ENCODE assay signal across 25 cellular contexts in genomic region chr18:33960393-33960792, GRCh38.
DNase-seq lines count a peak whose midpoint lies in the region; ATAC-seq, FAIRE-seq and TF ChIP-seq lines count a peak whose summit lies in the region.
"Had no signal": no experiment of that assay in that cellular context is flagged by ENCODE, and none has a peak within 500 bp of the region (broad histone marks: within the 10 kb centered on the region; RNA-seq: fewer than 3 reads in every experiment).

No MANE protein-coding gene starts in this region.

- no peaks in the 10 kb centered on the region for H3K36me3 ChIP-seq in HEK293 (ENCODE audit: control insufficient read depth in 2 of 2, insufficient read depth in 1 of 2, low read length in 2 of 2)
- H3K36me3 ChIP-seq in esophagus muscularis mucosa = no peaks in the 10 kb centered on the region
- H3K36me3 ChIP-seq: adrenal gland, brain microvascular endothelial cell, Peyer's patch, SJSA1, transverse colon had no signal

- ATAC-seq in GM21447 (IDR thresholded peaks at IDR 0.05; ENCODE audit: unreplicated experiment) = no peak
- ATAC-seq: esophagus mucosa; GM23338; naive thymus-derived CD8-positive, alpha-beta T cell had no signal

- H3K27ac ChIP-seq in HEK293 (ENCODE audit: extremely low read depth, low read depth, low read length) = no peak overlapping the region
- H3K27ac ChIP-seq in esophagus muscularis mucosa (replicated peaks in 1 of 4) = no peak overlapping the region
- H3K27ac ChIP-seq: adrenal gland, brain microvascular endothelial cell, Peyer's patch, SJSA1, skin epidermis, transverse colon had no signal

- intact Hi-C loops in esophagus muscularis mucosa (cut with DNase I) = no loop called here

- no peak for TF ChIP-seq CTCF in HEK293 (tag by site-specific recombination; IDR thresholded peaks at IDR 0.05)
- TF ChIP-seq CTCF in esophagus muscularis mucosa (IDR thresholded peaks at IDR 0.05) = no peak

- no peak overlapping the region for H3K4me3 ChIP-seq in HEK293 (ENCODE audit: low read depth, low read length)
- H3K4me3 ChIP-seq in esophagus muscularis mucosa = no peak overlapping the region
- H3K4me3 ChIP-seq: adrenal gland, GM23338, Peyer's patch, SJSA1, skin epidermis, transverse colon had no signal

- peaks cover 4% of the 10 kb centered on the region for H3K4me1 ChIP-seq in HEK293 (ENCODE audit: control insufficient read depth, insufficient read depth, low read length)
- H3K4me1 ChIP-seq in esophagus muscularis mucosa = no peaks in the 10 kb centered on the region
- H3K4me1 ChIP-seq: adrenal gland, Peyer's patch, SJSA1, transverse colon had no signal

- no peak for TF ChIP-seq EP300 in esophagus muscularis mucosa (IDR thresholded peaks at IDR 0.05)

- no peak for TF ChIP-seq POLR2A in esophagus muscularis mucosa (IDR thresholded peaks at IDR 0.05; ENCODE audit: low read depth)

- CTCF ChIA-PET in HEK293 (lab: Yijun Ruan, JAX) = interaction anchor here (0.6 kb wide), 1 partner anchor 116 kb away, joined by 3 read pairs; no protein-coding TSS in a partner anchor

- H3K27me3 ChIP-seq in esophagus muscularis mucosa = no peaks in the 10 kb centered on the region
- H3K27me3 ChIP-seq: adrenal gland, brain microvascular endothelial cell, Peyer's patch, SJSA1, transverse colon had no signal

- POLR2A ChIA-PET in HEK293 (lab: Yijun Ruan, JAX) = no interaction called here

- DNase-seq in NCI-H1105 (lab: John Stamatoyannopoulos, UW) (peak; percentile 85), NCI-H510A (lab: John Stamatoyannopoulos, UW) (peak; percentile 17), NK-92 (lab: John Stamatoyannopoulos, UW; ENCODE audit: unreplicated experiment) (no peak), esophagus muscularis mucosa (ENCODE audit: extremely low spot score) (no peak)
- DNase-seq: activated CD4-positive, CD25-positive, alpha-beta regulatory T cell treated with anti-CD3 and anti-CD28 coated beads, Interleukin-2, amount 50 U/mL, for 72 hours; activated naive CD4-positive, alpha-beta T cell treated with Interleukin-2 at 50 U/mL for 16 hours; adrenal gland; brain microvascular endothelial cell; effector CD8-positive, alpha-beta T cell; foreskin melanocyte; GDM1; KBM-7; midbrain; naive thymus-derived CD8-positive, alpha-beta T cell; occipital lobe; Peyer's patch; stimulated activated CD4-positive, alpha-beta T cell treated with anti-CD3 and anti-CD28 coated beads, Interleukin-1b, Interleukin-23, amount 100 ng/mL, for 48 hours; transverse colon had no signal

- FAIRE-seq in islet of Langerhans (lab: Jason Lieb, UNC) = peak; percentile 70

- no peaks in the 10 kb centered on the region for H3K9me3 ChIP-seq in HEK293 (ENCODE audit: control insufficient read depth, insufficient read depth, low read depth, low read length)
- no peaks in the 10 kb centered on the region for H3K9me3 ChIP-seq in esophagus muscularis mucosa
- H3K9me3 ChIP-seq: adrenal gland, Peyer's patch, SJSA1, transverse colon had no signal

TF ChIP-seq in HEK293, 187 proteins besides CTCF, POLR2A, EP300 and RAD21 (continues in another document):
- TF ChIP-seq ZNF2 (tag by site-specific recombination; IDR thresholded peaks at IDR 0.05) = no peak
- TF ChIP-seq ZNF664 (tag by site-specific recombination; IDR thresholded peaks at IDR 0.05) = peak; percentile 87
- TF ChIP-seq ZNF549 (tag by site-specific recombination; IDR thresholded peaks at IDR 0.05) = 0 out of 2 replicates have a peak, but pooled peaks have one; percentile 33
- no peak for TF ChIP-seq ZNF404 (tag by site-specific recombination; IDR thresholded peaks at IDR 0.05)
- no peak for TF ChIP-seq ZNF138 (tag by site-specific recombination; IDR thresholded peaks at IDR 0.05; ENCODE audit: borderline replicate concordance)
- no peak for TF ChIP-seq KLF17 (tag by site-specific recombination; IDR thresholded peaks at IDR 0.05)
- TF ChIP-seq SCRT2 (tag by site-specific recombination; IDR thresholded peaks at IDR 0.05) = no peak
- TF ChIP-seq SETDB1 (IDR thresholded peaks at IDR 0.05; ENCODE audit: insufficient read length, low read length) = no peak
- no peak for TF ChIP-seq ZNF626 (tag by site-specific recombination; IDR thresholded peaks at IDR 0.05)
- TF ChIP-seq ZNF24 (tag by site-specific recombination; IDR thresholded peaks at IDR 0.05) = peak; percentile 77
- no peak for TF ChIP-seq ZNF555 (tag by site-specific recombination; conservative IDR thresholded peaks at IDR 0.05)
- TF ChIP-seq ZNF660 (tag by site-specific recombination; IDR thresholded peaks at IDR 0.05) = peak; percentile 54; the same call in 1 of the 2 replicates
- TF ChIP-seq ZNF221 (tag by site-specific recombination; IDR thresholded peaks at IDR 0.05; ENCODE audit: borderline replicate concordance) = no peak
- peak; percentile 73 for TF ChIP-seq ZBTB44 (tag by site-specific recombination; IDR thresholded peaks at IDR 0.05)
- TF ChIP-seq ZSCAN4 (tag by site-specific recombination; IDR thresholded peaks at IDR 0.05) = no peak
- TF ChIP-seq ZNF112 (tag by site-specific recombination; IDR thresholded peaks at IDR 0.05) = no peak
- TF ChIP-seq ZNF37A (tag by site-specific recombination; IDR thresholded peaks at IDR 0.05) = no peak
- TF ChIP-seq ZNF610 (tag by site-specific recombination; IDR thresholded peaks at IDR 0.05; ENCODE audit: borderline replicate concordance) = no peak
- 0 out of 2 replicates have a peak, but pooled peaks have one; percentile 25 for TF ChIP-seq TCF7L2 (IDR thresholded peaks at IDR 0.05; ENCODE audit: borderline replicate concordance, low read depth, low read length)
- no peak for TF ChIP-seq ZNF223 (tag by site-specific recombination; IDR thresholded peaks at IDR 0.05)
- TF ChIP-seq ZNF398 (tag by site-specific recombination; IDR thresholded peaks at IDR 0.05) = no peak
- TF ChIP-seq INSM2 (tag by site-specific recombination; IDR thresholded peaks at IDR 0.05) = no peak
- no peak for TF ChIP-seq ZNF843 (tag by site-specific recombination; IDR thresholded peaks at IDR 0.05)
- TF ChIP-seq ZNF501 (tag by site-specific recombination; IDR thresholded peaks at IDR 0.05) = no peak
- TF ChIP-seq ZNF510 (tag by site-specific recombination; IDR thresholded peaks at IDR 0.05; ENCODE audit: insufficient replicate concordance) = peak; percentile 51

Comparison
In these comparisons a context has a peak if more than half of its experiments do, and no peak if none do; other contexts are left out.
1. DNase-seq: peak in NCI-H1105 (single experiment) and NCI-H510A (single experiment); none in NK-92 (single experiment) and esophagus muscularis mucosa (single experiment).